In genomic region chr15:78396976-78397375, GRCh38 we compare ENCODE assay signal across 8 cellular contexts. TPM values are rescaled to one million over a fixed set of nuclear protein-coding genes. Genes with fewer than 3 reads are reported as not detected.
DNase-seq lines count a peak whose midpoint lies in the region; ATAC-seq and TF ChIP-seq lines count a peak whose summit lies in the region.
"Had no signal": no experiment of that assay in that cellular context is flagged by ENCODE, and none has a peak within 500 bp of the region (broad histone marks: within the 10 kb centered on the region; RNA-seq: fewer than 3 reads in every experiment).

No MANE protein-coding gene starts in this region.

- DNase-seq in heart right ventricle: peak in 1 of 2 donors; percentile 33
- peak; percentile 6 to 40 for DNase-seq in gastrocnemius medialis
- DNase-seq in coronary artery (ENCODE audit: low spot score): no peak
- DNase-seq: activated naive CD4-positive, alpha-beta T cell had no signal

- no peaks in the 10 kb centered on the region for H3K36me3 ChIP-seq in SU-DHL-6 (ENCODE audit: low read length)
- H3K36me3 ChIP-seq in heart right ventricle: no peaks in the 10 kb centered on the region
- H3K36me3 ChIP-seq in gastrocnemius medialis: no peaks in the 10 kb centered on the region

- ATAC-seq in heart right ventricle (peak in 3 of 8 donors; percentile 22 to 74 (median 70)), gastrocnemius medialis (peak; percentile 45 to 61), HG02678 (IDR thresholded peaks at IDR 0.05; ENCODE audit: unreplicated experiment) (no peak), GM18519 (IDR thresholded peaks at IDR 0.05; ENCODE audit: low FRiP score, unreplicated experiment) (no peak)

- H3K27ac ChIP-seq in SU-DHL-6 (ENCODE audit: low read depth, low read length) (no peak overlapping the region), heart right ventricle (no peak overlapping the region), gastrocnemius medialis (no peak overlapping the region), coronary artery (no peak overlapping the region)

- in situ Hi-C loops in gastrocnemius medialis (cut with MboI; ENCODE audit: low sequenced_read_pairs in 4 of 4): no loop called here

- no peaks in the 10 kb centered on the region for H3K9me2 ChIP-seq in SU-DHL-6 (replicated peaks; ENCODE audit: insufficient read depth, low read length)

- peak; percentile 35 for TF ChIP-seq CTCF in GM12873 (IDR thresholded peaks at IDR 0.05; ENCODE audit: insufficient read depth, low read depth, low read length, missing control alignments)
- TF ChIP-seq CTCF in SU-DHL-6 (IDR thresholded peaks at IDR 0.05; ENCODE audit: insufficient read depth, low read length, poor library complexity, severe bottlenecking): peak; percentile 17
- TF ChIP-seq CTCF in heart right ventricle (IDR thresholded peaks at IDR 0.05): peak in 5 of 9 donors; percentile 13 to 32 (median 24)
- peak in 3 of 5 experiments; percentile 6 to 39 (median 33) for TF ChIP-seq CTCF in gastrocnemius medialis (IDR thresholded peaks at IDR 0.05 in 4 of 5, conservative IDR thresholded peaks at IDR 0.05 in 1 of 5)
- no peak for TF ChIP-seq CTCF in coronary artery (IDR thresholded peaks at IDR 0.05)

- no peaks in the 10 kb centered on the region for H3K79me2 ChIP-seq in SU-DHL-6 (ENCODE audit: insufficient read depth, low read length)

- H3F3A ChIP-seq in SU-DHL-6 (ENCODE audit: insufficient read depth): no peaks in the 10 kb centered on the region

- no peak overlapping the region for H3K9ac ChIP-seq in SU-DHL-6 (ENCODE audit: low read length)

- no peaks in the 10 kb centered on the region for H3K27me3 ChIP-seq in SU-DHL-6 (ENCODE audit: low read length)
- peaks cover 0 to 26% (median 9%) of the 10 kb centered on the region in 7 donors for H3K27me3 ChIP-seq in heart right ventricle
- no peaks in the 10 kb centered on the region for H3K27me3 ChIP-seq in gastrocnemius medialis

- no peak for TF ChIP-seq POLR2A in gastrocnemius medialis (IDR thresholded peaks at IDR 0.05)

- no peak overlapping the region for H3K4me2 ChIP-seq in SU-DHL-6 (ENCODE audit: low read depth, low read length, poor library complexity, severe bottlenecking)

- no peak overlapping the region for H2AFZ ChIP-seq in SU-DHL-6 (ENCODE audit: low read depth, low read length, severe bottlenecking)

- intact Hi-C loops in heart right ventricle (cut with DNase I): loop anchor here in 1 of 10 donors (10.0 kb wide), 1 partner anchor 52 kb away; the partner anchor contains the start of gene CRABP1
- intact Hi-C loops in gastrocnemius medialis (cut with DNase I; ENCODE audit: low total_unique reads): no loop called here

- H3K9me3 ChIP-seq in SU-DHL-6 (ENCODE audit: insufficient read depth, low read length): no peaks in the 10 kb centered on the region
- no peaks in the 10 kb centered on the region for H3K9me3 ChIP-seq in heart right ventricle
- H3K9me3 ChIP-seq in gastrocnemius medialis: no peaks in the 10 kb centered on the region

- H3K4me3 ChIP-seq in SU-DHL-6 (ENCODE audit: insufficient read depth, low read length, poor library complexity, severe bottlenecking): no peak overlapping the region
- H3K4me3 ChIP-seq in heart right ventricle: no peak overlapping the region
- H3K4me3 ChIP-seq in gastrocnemius medialis: no peak overlapping the region
- H3K4me3 ChIP-seq in coronary artery: no peak overlapping the region

- no peaks in the 10 kb centered on the region for H4K20me1 ChIP-seq in SU-DHL-6 (ENCODE audit: low read depth, low read length)

- whole genome bisulfite sequencing in heart right ventricle, 2 donors: 52 to 54% methylated on average over 9 of the region's 9 CpGs

- H3K4me1 ChIP-seq in heart right ventricle (peaks cover 0 to 6% (median 0%) of the 10 kb centered on the region in 9 donors), gastrocnemius medialis (no peaks in the 10 kb centered on the region)

RNA-seq across cellular contexts. Expression of gene IREB2, which starts 41.0 kb away (rescaled TPM):
- total RNA-seq in heart right ventricle (10 to 100 TPM; 27.1 to 39.8 (median 31.5) TPM), gastrocnemius medialis (10 to 100 TPM; 18.9 to 37.4 (median 22.0) TPM)
- 1 to 10 TPM; 6.0 to 6.8 TPM for polyA plus RNA-seq in heart right ventricle

RNA-seq across cellular contexts. Expression of gene CRABP1, which starts 56.8 kb away (rescaled TPM):
- total RNA-seq in heart right ventricle: not detected
- polyA plus RNA-seq in heart right ventricle: not detected
- total RNA-seq in gastrocnemius medialis: not detected

Comparison
In these comparisons a context has a peak if more than half of its experiments do, and no peak if none do; other contexts are left out.
1. ATAC-seq: peak in gastrocnemius medialis (2 of 2); none in HG02678 (single experiment) and GM18519 (single experiment).